ENCODE assay signal across 8 cellular contexts in the genomic region with DNA sequence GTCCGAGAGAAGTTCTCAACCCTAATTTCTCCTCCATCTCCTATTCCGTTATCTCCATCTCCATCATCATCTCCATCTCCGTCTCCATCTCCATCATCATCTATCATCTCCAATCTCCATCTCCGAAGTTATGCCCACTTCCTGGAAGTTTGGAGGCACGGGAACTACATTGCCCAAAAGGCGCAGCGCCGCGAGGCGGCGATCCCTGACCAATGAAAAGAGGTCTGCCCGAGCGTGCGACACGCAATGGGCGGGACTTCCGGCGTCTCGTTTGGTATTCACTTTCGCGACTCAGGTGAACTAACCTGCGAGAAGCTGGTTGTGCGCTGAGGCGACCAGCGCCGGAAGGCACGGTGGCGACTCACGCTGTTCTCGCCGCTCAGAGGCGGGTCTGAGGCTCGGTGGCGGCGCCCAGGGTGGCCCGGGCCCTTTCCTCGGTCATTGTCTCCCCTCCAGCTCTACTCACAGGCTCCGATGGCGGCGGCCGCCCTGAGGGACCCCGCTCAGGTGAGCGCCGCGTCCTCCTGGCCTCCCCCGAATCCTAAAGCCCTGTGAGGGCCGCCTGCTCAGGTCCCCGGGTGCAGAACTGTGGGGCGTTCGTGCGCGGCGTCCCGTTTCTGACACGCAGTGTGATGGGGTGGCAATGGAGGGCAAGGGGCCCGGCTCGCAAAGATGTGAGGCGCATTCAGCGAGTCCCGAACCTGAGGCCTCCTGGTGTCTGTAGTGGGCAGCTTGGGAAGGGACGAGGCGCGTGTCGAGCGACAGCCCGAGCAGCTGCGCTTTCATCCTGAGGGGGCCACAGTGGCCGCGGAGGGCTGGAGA. TPM values are rescaled to one million over a fixed set of nuclear protein-coding genes. Genes with fewer than 3 reads are reported as not detected.
DNase-seq lines count a peak whose midpoint lies in the region; ATAC-seq and TF ChIP-seq lines count a peak whose summit lies in the region.
"Not testable (repeated sequence)": the region's sequence is repeated elsewhere in the genome, so short reads cannot be mapped to it uniquely, and the experiment has no call there.

ZNF419 (plus strand) TSS at position 274 of the 822 bp plus-strand sequence; CDS start at position 475, 201 bp downstream.

- not testable (repeated sequence) for H3K27me3 ChIP-seq in GM23248 (replicated peaks; ENCODE audit: insufficient read depth)

- H3K9me2 ChIP-seq in GM23248 (ENCODE audit: insufficient read depth), result not testable (repeated sequence)

- H3K4me1 ChIP-seq in GM23248 (ENCODE audit: insufficient read depth), result not testable (repeated sequence)

- peaks cover 31% of the 10 kb centered on the region for H3K79me2 ChIP-seq in GM23248 (ENCODE audit: insufficient read depth)

- H3K4me3 ChIP-seq in GM23248, result peak within 1 kb of the TSS; percentile 100

- H3K9me3 Mint-ChIP-seq in natural killer cell, result peaks cover 13 to 14% of the 10 kb centered on the region in 2 donors
- peaks cover 14 to 21% of the 10 kb centered on the region in 2 donors for H3K9me3 Mint-ChIP-seq in stimulated activated naive B cell treated with anti-CD40 and anti-IgM and Interleukin-4, amounts not matched to agents 10 μg/mL and 1 μg/mL and 100 μg/mL, for 72 hours

- peaks cover 16% of the 10 kb centered on the region; the same call in 1 of the 2 replicates for H3K36me3 ChIP-seq in GM23248 (ENCODE audit: low read depth)

- H3K9me3 ChIP-seq in GM23248 (ENCODE audit: low read depth), result not testable (repeated sequence)

- in situ Hi-C loops in GM23248 (cut with MboI), result not testable (repeated sequence)

- ATAC-seq in natural killer cell, result peak; percentile 91 to 97 (median 96)
- ATAC-seq in stimulated activated naive B cell treated with anti-CD40 and anti-IgM and Interleukin-4, amounts not matched to agents 10 μg/mL and 1 μg/mL and 100 μg/mL, for 72 hours (replicated peaks), result peak; percentile 99

- peak within 1 kb of the TSS; percentile 95 for H2AFZ ChIP-seq in GM23248

- H3K4me3 Mint-ChIP-seq in natural killer cell, result peak within 1 kb of the TSS; percentile 92
- H3K4me3 Mint-ChIP-seq in stimulated activated naive B cell treated with anti-CD40 and anti-IgM and Interleukin-4, amounts not matched to agents 10 μg/mL and 1 μg/mL and 100 μg/mL, for 72 hours, result peak within 1 kb of the TSS; percentile 59 to 68

- 1 to 2% methylated on average over 49 to 55 of the region's 69 CpGs for WGBS in GM23248 (ENCODE audit: low coverage in 1 of 2, low lambda C conversion rate in 2 of 2, missing lambda C conversion rate in 2 of 2), 2 experiments

- H3K27ac ChIP-seq in GM23248, result peak within 1 kb of the TSS; percentile 21; the same call in 1 of the 2 replicates

- peak within 1 kb of the TSS; percentile 93 for H3K9ac ChIP-seq in GM23248

- H3K27ac Mint-ChIP-seq in natural killer cell, result peak within 1 kb of the TSS; percentile 73 to 84
- peak within 1 kb of the TSS; percentile 52 for H3K27ac Mint-ChIP-seq in stimulated activated naive B cell treated with anti-CD40 and anti-IgM and Interleukin-4, amounts not matched to agents 10 μg/mL and 1 μg/mL and 100 μg/mL, for 72 hours

- peaks cover 10 to 11% of the 10 kb centered on the region in 2 donors for H3K27me3 Mint-ChIP-seq in natural killer cell (ENCODE audit: low read depth in 2 of 2)
- H3K27me3 Mint-ChIP-seq in stimulated activated naive B cell treated with anti-CD40 and anti-IgM and Interleukin-4, amounts not matched to agents 10 μg/mL and 1 μg/mL and 100 μg/mL, for 72 hours, result not testable (repeated sequence)

- H3K4me1 Mint-ChIP-seq in natural killer cell, result peaks cover 15 to 17% of the 10 kb centered on the region in 2 donors
- H3K4me1 Mint-ChIP-seq in stimulated activated naive B cell treated with anti-CD40 and anti-IgM and Interleukin-4, amounts not matched to agents 10 μg/mL and 1 μg/mL and 100 μg/mL, for 72 hours, result peaks cover 12 to 26% of the 10 kb centered on the region in 2 donors

- intact Hi-C loops in natural killer cell (cut with micrococcal nuclease), result loop anchor here (1.0 to 5.0 kb wide), 5 partner anchors 10 to 145 kb away; partner anchors contain the start of genes ZNF211, ZNF416, ZNF549 and ZNF772

- peaks cover 42% of the 10 kb centered on the region for H3K36me3 Mint-ChIP-seq in natural killer cell
- peaks cover 25 to 49% of the 10 kb centered on the region in 2 donors for H3K36me3 Mint-ChIP-seq in stimulated activated naive B cell treated with anti-CD40 and anti-IgM and Interleukin-4, amounts not matched to agents 10 μg/mL and 1 μg/mL and 100 μg/mL, for 72 hours

- H3F3A ChIP-seq in GM23248 (ENCODE audit: insufficient read depth), result not testable (repeated sequence)

- not testable (repeated sequence) for TF ChIP-seq CTCF in natural killer cell (IDR thresholded peaks at IDR 0.05)

- DNase-seq in Daoy (ENCODE audit: low read depth) (peak; percentile 90), GM23248 (peak; percentile 95), Kasumi-1 (lab: John Stamatoyannopoulos, UW) (peak; percentile 81 to 84), RKO (ENCODE audit: low spot score) (peak; percentile 83), fibroblast of peridontal ligament (ENCODE audit: extremely low read depth) (peak; percentile 82), natural killer cell (peak; percentile 87)
- DNase-seq in activated T-helper 1 cell treated with anti-CD3 and anti-CD28 coated beads, Interleukin-2, amount 50 U/mL, for 16 hours (ENCODE audit: low read depth in 1 of 2, low spot score in 1 of 2), result peak; percentile 89 to 93
- peak; percentile 91 for DNase-seq in stimulated activated naive B cell treated with anti-CD40 and anti-IgM and Interleukin-4, amounts not matched to agents 10 μg/mL and 1 μg/mL and 100 μg/mL, for 72 hours

- peak within 1 kb of the TSS; percentile 89 for H3K4me2 ChIP-seq in GM23248 (ENCODE audit: unreplicated experiment)

- H4K20me1 ChIP-seq in GM23248 (ENCODE audit: insufficient read depth), result not testable (repeated sequence)

RNA-seq across cellular contexts. Expression of gene ZNF419, which starts in this region (rescaled TPM):
- total RNA-seq in Daoy (2014; rRNA removed; shearing (Covaris generic)), result 2.8 and 8.4 TPM in 2 replicates
- 13.9 and 29.0 TPM in 2 replicates for total RNA-seq in GM23248 (2014; rRNA removed; shearing (Covaris generic))
- polyA plus RNA-seq in GM23248 (2016; fragmentation: Nextera tagmentation; extraction: Ambion mirVana), result 7.5 and 8.7 TPM in 2 replicates
- 10 to 100 TPM in 1 of 3 donors, 1 to 10 TPM in 2; 5.9 to 11.3 (median 8.5) TPM for total RNA-seq in natural killer cell

Comparison
In these comparisons a context has a peak if more than half of its experiments do, and no peak if none do; other contexts are left out.
1. Peak in every context shown above with its lines: DNase-seq, ATAC-seq, H3K4me3 ChIP-seq and H3K27ac ChIP-seq.